10 cellular contexts compared by ENCODE assay signal in the genomic region with DNA sequence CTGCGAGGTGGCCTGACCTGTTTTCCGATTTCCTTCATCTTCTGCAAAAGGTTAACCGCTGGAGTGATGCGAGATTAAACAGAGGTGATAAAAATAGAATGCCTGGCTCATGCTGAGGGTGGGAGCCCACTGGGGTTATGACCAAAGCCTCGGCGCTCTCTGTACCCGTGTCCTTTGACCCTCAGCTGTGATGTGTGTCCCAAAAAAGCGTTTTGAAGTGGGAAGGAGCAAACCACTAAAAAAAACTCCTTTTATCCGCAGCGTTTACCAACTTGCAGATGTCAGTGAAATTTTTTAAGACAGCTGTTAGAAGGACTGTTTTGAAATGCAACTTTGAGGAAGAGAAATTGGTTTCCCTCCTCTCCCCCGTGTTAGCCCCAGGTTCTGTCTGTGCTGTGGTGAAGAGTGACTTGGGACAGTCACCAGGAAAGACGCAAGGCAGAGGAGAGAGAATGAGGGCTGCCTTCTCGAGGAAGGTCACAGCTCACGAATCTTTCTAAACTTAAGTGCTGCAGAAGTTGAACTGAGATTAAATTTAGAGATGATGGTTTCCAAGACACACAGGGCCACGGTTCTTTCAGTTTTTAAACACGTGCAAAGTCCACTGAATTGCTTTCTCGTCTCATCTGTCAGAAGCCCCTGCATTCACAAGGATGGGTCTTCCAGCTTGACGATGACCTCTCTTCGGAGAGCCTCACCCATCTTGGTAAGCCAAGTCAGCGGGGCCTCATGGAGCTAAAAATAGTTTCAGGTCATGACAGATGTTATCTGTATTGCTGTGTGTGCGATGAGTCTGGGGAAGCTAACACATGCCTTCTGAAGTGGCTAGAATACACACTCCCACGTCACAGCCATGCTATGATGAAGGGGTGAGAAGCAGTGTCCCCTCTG. TPM values are rescaled to one million over a fixed set of nuclear protein-coding genes. Genes with fewer than 3 reads are reported as not detected.
A peak's percentile ranks its signal among the peaks of the same experiment; 100 is the strongest.
DNase-seq lines count a peak whose midpoint lies in the region; ATAC-seq and TF ChIP-seq lines count a peak whose summit lies in the region.
"Had no signal": no experiment of that assay in that cellular context is flagged by ENCODE, and none has a peak within 500 bp of the region (broad histone marks: within the 10 kb centered on the region; RNA-seq: fewer than 3 reads in every experiment).

No MANE protein-coding gene starts in this region.

- no peak overlapping the region for H3K27ac ChIP-seq in smooth muscle cell (ENCODE audit: low read depth)
- H3K27ac ChIP-seq: SK-N-MC had no signal

- 77% methylated on average over 22 of the region's 22 CpGs for WGBS in smooth muscle cell (ENCODE audit: low lambda C conversion rate)

- no peaks in the 10 kb centered on the region for H3K27me3 ChIP-seq in smooth muscle cell (ENCODE audit: low read depth)

- no peak overlapping the region for H2AFZ ChIP-seq in smooth muscle cell (ENCODE audit: low read depth)

- H3K4me1 Mint-ChIP-seq in osteocyte (ENCODE audit: unreplicated experiment): peaks cover 12% of the 10 kb centered on the region

- ATAC-seq in GM18868 (IDR thresholded peaks at IDR 0.05; ENCODE audit: unreplicated experiment): peak; percentile 44
- no peak for ATAC-seq in GM21619 (IDR thresholded peaks at IDR 0.05; ENCODE audit: unreplicated experiment)
- ATAC-seq in HG03354 (IDR thresholded peaks at IDR 0.05; ENCODE audit: poor library complexity, severe bottlenecking, unreplicated experiment): no peak
- ATAC-seq: sciatic nerve had no signal

- no peaks in the 10 kb centered on the region for H3K9me3 Mint-ChIP-seq in osteocyte (ENCODE audit: unreplicated experiment)

- peaks cover 38% of the 10 kb centered on the region for H3K36me3 Mint-ChIP-seq in osteocyte (ENCODE audit: unreplicated experiment)

- H3K4me2 ChIP-seq in smooth muscle cell: peak overlapping the region; percentile 43

- H4K20me1 ChIP-seq in smooth muscle cell (ENCODE audit: low read depth): peaks cover 6% of the 10 kb centered on the region

- H3K9me3 ChIP-seq in smooth muscle cell (replicated peaks; ENCODE audit: low read depth): no peaks in the 10 kb centered on the region

- DNase-seq in RPMI8226: peak; percentile 49
- peak; percentile 38 for DNase-seq in activated gamma-delta T cell treated with anti-CD3 and anti-CD28 coated beads, Interleukin-2, amount 50 U/mL, for 16 hours (ENCODE audit: low read depth)
- no peak for DNase-seq in smooth muscle cell (lab: John Stamatoyannopoulos, UW; ENCODE audit: unreplicated experiment)
- DNase-seq in osteocyte (ENCODE audit: extremely low spot score, unreplicated experiment): no peak
- DNase-seq in 8988T: no peak

- H3K4me3 ChIP-seq in smooth muscle cell: no peak overlapping the region
- H3K4me3 ChIP-seq: SK-N-MC had no signal

- no peaks in the 10 kb centered on the region for H3K27me3 Mint-ChIP-seq in osteocyte (ENCODE audit: unreplicated experiment)

- no peaks in the 10 kb centered on the region for H3K4me1 ChIP-seq in smooth muscle cell (ENCODE audit: low read depth)

- TF ChIP-seq CTCF in smooth muscle cell (IDR thresholded peaks at IDR 0.05; ENCODE audit: borderline replicate concordance, insufficient read depth, poor library complexity, severe bottlenecking) (no peak), osteocyte (IDR thresholded peaks at IDR 0.05) (no peak)

- H3F3A ChIP-seq in smooth muscle cell (ENCODE audit: low read depth): no peaks in the 10 kb centered on the region

- no peaks in the 10 kb centered on the region for H3K79me2 ChIP-seq in smooth muscle cell (ENCODE audit: low read depth)

- no peak overlapping the region for H3K27ac Mint-ChIP-seq in osteocyte (ENCODE audit: unreplicated experiment)

- no peak overlapping the region for H3K4me3 Mint-ChIP-seq in osteocyte (ENCODE audit: unreplicated experiment)

- H3K36me3 ChIP-seq in smooth muscle cell (ENCODE audit: low read depth): no peaks in the 10 kb centered on the region

- H3K9ac ChIP-seq in smooth muscle cell (ENCODE audit: low read depth): no peak overlapping the region

RNA-seq across cellular contexts. Expression of a gene that starts 27.6 kb away (rescaled TPM):
- total RNA-seq in smooth muscle cell (1.1 and 1.4 TPM in 2 replicates), osteocyte (5.8 and 6.6 TPM in 2 replicates)
- 0.63 and 2.4 TPM in 2 replicates for polyA plus RNA-seq in smooth muscle cell

Comparison
In these comparisons a context has a peak if more than half of its experiments do, and no peak if none do; other contexts are left out.
1. DNase-seq: peak in RPMI8226 (single experiment) and activated gamma-delta T cell treated with anti-CD3 and anti-CD28 coated beads, Interleukin-2, amount 50 U/mL, for 16 hours (single experiment); none in smooth muscle cell (single experiment), osteocyte (single experiment) and 8988T (single experiment).